In the genomic region with DNA sequence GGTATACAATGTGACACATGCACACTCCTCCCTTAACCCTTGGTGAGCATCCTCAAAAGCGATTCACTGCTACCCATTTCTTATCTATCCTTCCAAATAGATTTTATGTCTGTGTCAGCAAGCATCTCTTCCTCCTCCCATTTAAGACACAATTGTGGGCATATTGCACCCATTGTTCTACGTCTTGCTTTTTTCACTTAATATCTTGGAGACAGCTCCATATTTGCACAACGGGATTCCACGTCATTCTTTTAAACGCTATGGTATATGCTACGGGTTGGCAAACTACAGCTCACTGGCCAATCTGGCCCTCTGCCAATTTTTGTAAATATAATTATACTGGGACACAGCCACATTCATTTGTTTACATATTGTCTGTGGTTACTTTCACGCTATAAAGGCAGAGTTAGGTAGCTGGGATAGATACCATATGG, we compare ENCODE assay signal across 8 cellular contexts.
DNase-seq lines count a peak whose midpoint lies in the region; ATAC-seq and TF ChIP-seq lines count a peak whose summit lies in the region.

No MANE protein-coding gene starts in this region.

- peak overlapping the region; percentile 83 to 87 (median 85) for H3K4me3 Mint-ChIP-seq in T-cell

- POLR2A ChIA-PET in T-cell (lab: Charles Lee), result interaction anchor here (0.6 to 0.9 kb wide), 2 partner anchors 79 to 122 kb away, joined by 3 read pairs; no protein-coding TSS in a partner anchor

- peaks cover 8% of the 10 kb centered on the region for H3K36me3 Mint-ChIP-seq in T-cell

- H3K4me1 Mint-ChIP-seq in T-cell, result peaks cover 97 to 98% (median 98%) of the 10 kb centered on the region in 3 donors

- peaks cover 70 to 99% (median 94%) of the 10 kb centered on the region in 10 experiments for H3K4me1 ChIP-seq in BLaER1 treated with 17β-estradiol and CSF1 and Interleukin-3, amounts not matched to agents 10 nM and 100 nM
- peaks cover 87% of the 10 kb centered on the region for H3K4me1 ChIP-seq in Karpas-422 (ENCODE audit: low read length)
- peaks cover 41 to 98% (median 77%) of the 10 kb centered on the region in 4 donors for H3K4me1 ChIP-seq in transverse colon

- H3K9me3 Mint-ChIP-seq in T-cell, result no peaks in the 10 kb centered on the region

- no peaks in the 10 kb centered on the region for H3K9me3 ChIP-seq in BLaER1 treated with 17β-estradiol and CSF1 and Interleukin-3, amounts not matched to agents 10 nM and 100 nM (replicated peaks in 1 of 11)
- no peaks in the 10 kb centered on the region for H3K9me3 ChIP-seq in Karpas-422 (ENCODE audit: low read length)
- H3K9me3 ChIP-seq in transverse colon, result no peaks in the 10 kb centered on the region

- no peak overlapping the region for H2AFZ ChIP-seq in Karpas-422 (ENCODE audit: low read length)

- in situ Hi-C loops in transverse colon (cut with MboI; ENCODE audit: low pct_ligation_motif_present in 1 of 4, low pct_unique_long_range_greater_than_20kb in 1 of 4, low sequenced_read_pairs in 3 of 4), result no loop called here

- ATAC-seq in T-cell (replicated peaks in 1 of 4), result no peak
- ATAC-seq in omental fat pad (ENCODE audit: low FRiP score), result no peak

- H3K79me2 ChIP-seq in Karpas-422 (ENCODE audit: low read length), result peaks cover 62% of the 10 kb centered on the region

- peak overlapping the region; percentile 3 to 47 (median 32); a peak in 12 of 20 replicates for H3K4me3 ChIP-seq in BLaER1 treated with 17β-estradiol and CSF1 and Interleukin-3, amounts not matched to agents 10 nM and 100 nM
- H3K4me3 ChIP-seq in Karpas-422 (ENCODE audit: low read length), result peak overlapping the region; percentile 57
- peak overlapping the region in 2 of 4 donors; percentile 3 to 4 for H3K4me3 ChIP-seq in transverse colon

- CTCF ChIA-PET in T-cell (lab: Charles Lee), result interaction anchor here (0.5 to 1.5 kb wide), 7 partner anchors 15 to 329 kb away, joined by 3 to 7 read pairs (median 4); no protein-coding TSS in a partner anchor

- TF ChIP-seq POLR2A in transverse colon (IDR thresholded peaks at IDR 0.05), result no peak

- peak overlapping the region; percentile 62 to 92 (median 86) for H3K27ac ChIP-seq in BLaER1 treated with 17β-estradiol and CSF1 and Interleukin-3, amounts not matched to agents 10 nM and 100 nM
- H3K27ac ChIP-seq in Karpas-422 (ENCODE audit: low read length) (peak overlapping the region; percentile 94), transverse colon (peak overlapping the region; percentile 83 to 93 (median 88))

- peak overlapping the region; percentile 75 to 94 (median 92) for H3K4me2 ChIP-seq in BLaER1 treated with 17β-estradiol and CSF1 and Interleukin-3, amounts not matched to agents 10 nM and 100 nM
- H3K4me2 ChIP-seq in Karpas-422 (ENCODE audit: low read depth, low read length, poor library complexity, severe bottlenecking), result peak overlapping the region; percentile 78

- 6 to 17% methylated on average over 6 to 7 of the region's 7 CpGs for WGBS in transverse colon (ENCODE audit: low coverage in 1 of 2), 2 donors

- peak overlapping the region; percentile 40 to 78 (median 76); a peak in 20 of 22 replicates for H3K9ac ChIP-seq in BLaER1 treated with 17β-estradiol and CSF1 and Interleukin-3, amounts not matched to agents 10 nM and 100 nM
- H3K9ac ChIP-seq in Karpas-422 (ENCODE audit: low read length), result peak overlapping the region; percentile 62

- no peaks in the 10 kb centered on the region for H3K27me3 Mint-ChIP-seq in T-cell

- no peaks in the 10 kb centered on the region for H3K9me2 ChIP-seq in Karpas-422 (replicated peaks; ENCODE audit: insufficient read depth, low read length)

- H4K20me1 ChIP-seq in BLaER1 treated with 17β-estradiol and CSF1 and Interleukin-3, amounts not matched to agents 10 nM and 100 nM, result peaks cover 0 to 88% (median 0%) of the 10 kb centered on the region in 11 experiments; a peak in 7 of 22 replicates
- no peaks in the 10 kb centered on the region for H4K20me1 ChIP-seq in Karpas-422 (ENCODE audit: insufficient read depth, low read depth, low read length)

- DNase-seq in Karpas-422 (peak; percentile 62), T-cell (no peak), glomerular visceral epithelial cell (ENCODE audit: extremely low spot score) (peak; percentile 52), transverse colon (no peak), activated gamma-delta T cell (lab: John Stamatoyannopoulos, UW) (no peak), omental fat pad (ENCODE audit: low spot score) (no peak)
- no peak for DNase-seq in activated CD4-positive, alpha-beta T cell treated with anti-CD3 and anti-CD28 coated beads for 1 hour

- intact Hi-C loops in transverse colon (cut with DNase I; ENCODE audit: low total_unique reads), result no loop called here

- no peaks in the 10 kb centered on the region for H3K27me3 ChIP-seq in BLaER1 treated with 17β-estradiol and CSF1 and Interleukin-3, amounts not matched to agents 10 nM and 100 nM
- H3K27me3 ChIP-seq in Karpas-422 (ENCODE audit: low read length) (no peaks in the 10 kb centered on the region), transverse colon (no peaks in the 10 kb centered on the region)

- peaks cover 0 to 49% (median 27%) of the 10 kb centered on the region in 11 experiments; a peak in 17 of 22 replicates for H3K36me3 ChIP-seq in BLaER1 treated with 17β-estradiol and CSF1 and Interleukin-3, amounts not matched to agents 10 nM and 100 nM
- H3K36me3 ChIP-seq in Karpas-422 (ENCODE audit: insufficient read depth, low read length) (no peaks in the 10 kb centered on the region), transverse colon (no peaks in the 10 kb centered on the region)

- TF ChIP-seq CTCF in transverse colon (IDR thresholded peaks at IDR 0.05) (no peak), omental fat pad (IDR thresholded peaks at IDR 0.05) (no peak)

- no peak for TF ChIP-seq EP300 in transverse colon (IDR thresholded peaks at IDR 0.05; ENCODE audit: low read depth)

- H3K27ac Mint-ChIP-seq in T-cell, result peak overlapping the region; percentile 95

Comparison
In these comparisons a context has a peak if more than half of its experiments do, and no peak if none do; other contexts are left out.
1. DNase-seq: peak in Karpas-422 (single experiment) and glomerular visceral epithelial cell (single experiment); none in T-cell (0 of 34), transverse colon (single experiment), activated gamma-delta T cell (single experiment), activated CD4-positive, alpha-beta T cell treated with anti-CD3 and anti-CD28 coated beads for 1 hour (single experiment) and omental fat pad (single experiment).
2. Peak in every context shown above with its lines, with median percentiles within 50 percentile points of each other: H3K27ac ChIP-seq.